ENCODE assay signal across 19 cellular contexts in genomic region chr1:17369466-17369865, GRCh38. TPM values are rescaled to one million over a fixed set of nuclear protein-coding genes. Genes with fewer than 3 reads are reported as not detected.
DNase-seq lines count a peak whose midpoint lies in the region; ATAC-seq, FAIRE-seq and TF ChIP-seq lines count a peak whose summit lies in the region.
"Had no signal": no experiment of that assay in that cellular context is flagged by ENCODE, and none has a peak within 500 bp of the region (broad histone marks: within the 10 kb centered on the region; RNA-seq: fewer than 3 reads in every experiment).

No MANE protein-coding gene starts in this region.

- H3K79me2 ChIP-seq in astrocyte (ENCODE audit: insufficient read depth, low read length): no peaks in the 10 kb centered on the region

- peaks cover 13 to 35% (median 25%) of the 10 kb centered on the region in 10 experiments for H3K4me1 ChIP-seq in BLaER1 treated with 17β-estradiol and CSF1 and Interleukin-3, amounts not matched to agents 10 nM and 100 nM
- H3K4me1 ChIP-seq in HUES6 (ENCODE audit: control insufficient read depth, insufficient read depth, low read length) (peaks cover 13% of the 10 kb centered on the region), astrocyte (ENCODE audit: insufficient read depth, low read length) (peaks cover 9% of the 10 kb centered on the region)

- H3K4me1 Mint-ChIP-seq in astrocyte (ENCODE audit: low read depth, unreplicated experiment): peaks cover 2% of the 10 kb centered on the region
- H3K4me1 Mint-ChIP-seq: immature natural killer cell had no signal

- H2AFZ ChIP-seq in astrocyte (ENCODE audit: low read depth, low read length): peak overlapping the region; percentile 67

- no peak overlapping the region for H3K27ac ChIP-seq in BLaER1 treated with 17β-estradiol and CSF1 and Interleukin-3, amounts not matched to agents 10 nM and 100 nM
- no peak overlapping the region for H3K27ac ChIP-seq in HUES6 (ENCODE audit: low read depth, low read length)
- no peak overlapping the region for H3K27ac ChIP-seq in astrocyte (ENCODE audit: low read depth, low read length)
- H3K27ac ChIP-seq: C4-2B, VCaP had no signal

- H3K9ac ChIP-seq in BLaER1 treated with 17β-estradiol and CSF1 and Interleukin-3, amounts not matched to agents 10 nM and 100 nM: no peak overlapping the region
- H3K9ac ChIP-seq in HUES6 (ENCODE audit: low read length) (peak overlapping the region; percentile 9), astrocyte (ENCODE audit: low read length) (no peak overlapping the region)

- no peaks in the 10 kb centered on the region for H3K36me3 Mint-ChIP-seq in astrocyte (ENCODE audit: low read depth, unreplicated experiment)
- H3K36me3 Mint-ChIP-seq: immature natural killer cell, mesothelial cell of epicardium had no signal

- no peak overlapping the region for H3K27ac Mint-ChIP-seq in astrocyte (ENCODE audit: unreplicated experiment)
- H3K27ac Mint-ChIP-seq: immature natural killer cell had no signal

- H3K36me3 ChIP-seq in BLaER1 treated with 17β-estradiol and CSF1 and Interleukin-3, amounts not matched to agents 10 nM and 100 nM: no peaks in the 10 kb centered on the region
- H3K36me3 ChIP-seq in HUES6 (ENCODE audit: control insufficient read depth, insufficient read depth, low read length) (no peaks in the 10 kb centered on the region), astrocyte (ENCODE audit: insufficient read depth, low read length) (no peaks in the 10 kb centered on the region)

- peaks cover 20% of the 10 kb centered on the region for H3K27me3 Mint-ChIP-seq in astrocyte (ENCODE audit: low read depth, unreplicated experiment)

- no peaks in the 10 kb centered on the region for H4K20me1 ChIP-seq in BLaER1 treated with 17β-estradiol and CSF1 and Interleukin-3, amounts not matched to agents 10 nM and 100 nM
- no peaks in the 10 kb centered on the region for H4K20me1 ChIP-seq in astrocyte (ENCODE audit: insufficient read depth, low read length)

- peak overlapping the region in 8 of 11 experiments; percentile 2 to 62 (median 48); a peak in 13 of 22 replicates for H3K4me2 ChIP-seq in BLaER1 treated with 17β-estradiol and CSF1 and Interleukin-3, amounts not matched to agents 10 nM and 100 nM
- peak overlapping the region; percentile 59 for H3K4me2 ChIP-seq in astrocyte (ENCODE audit: low read length)

- ATAC-seq in HG02588 (IDR thresholded peaks at IDR 0.05; ENCODE audit: unreplicated experiment) (no peak), HG02981 (IDR thresholded peaks at IDR 0.05; ENCODE audit: unreplicated experiment) (no peak)

- no peaks in the 10 kb centered on the region for H3K27me3 ChIP-seq in BLaER1 treated with 17β-estradiol and CSF1 and Interleukin-3, amounts not matched to agents 10 nM and 100 nM
- H3K27me3 ChIP-seq in HUES6 (ENCODE audit: control insufficient read depth, insufficient read depth, low read length) (0 out of 2 replicates have a peak, but pooled peaks cover 4% of the 10 kb centered on the region), astrocyte (ENCODE audit: insufficient read depth, low read length) (no peaks in the 10 kb centered on the region)

- TF ChIP-seq CTCF in astrocyte (IDR thresholded peaks at IDR 0.05; ENCODE audit: insufficient read depth, low read depth, low read length): no peak

- DNase-seq in astrocyte (ENCODE audit: low read depth) (peak; percentile 67), kidney tubule cell (ENCODE audit: low spot score) (peak; percentile 78), NCI-H2227 treated with DMSO at 0.1 percent for 48 hours (lab: John Stamatoyannopoulos, UW) (no peak), HuH-7.5 (ENCODE audit: low spot score) (no peak)
- DNase-seq: activated CD8-positive, alpha-beta memory T cell treated with anti-CD3 and anti-CD28 coated beads for 24 hours; activated effector memory CD4-positive, alpha-beta T cell treated with anti-CD3 and anti-CD28 coated beads, Interleukin-2, amount 50 U/mL, for 16 hours; DND-41; immature natural killer cell; NCI-H1092 treated with DMSO at 0.1 percent for 48 hours had no signal

- H3K9me3 ChIP-seq in BLaER1 treated with 17β-estradiol and CSF1 and Interleukin-3, amounts not matched to agents 10 nM and 100 nM (replicated peaks in 1 of 11): peaks cover 0 to 5% (median 0%) of the 10 kb centered on the region in 11 experiments; a peak in 5 of 22 replicates
- H3K9me3 ChIP-seq in HUES6 (ENCODE audit: control insufficient read depth, insufficient read depth, low read depth, low read length) (no peaks in the 10 kb centered on the region), astrocyte (ENCODE audit: insufficient read depth, low read depth, low read length) (no peaks in the 10 kb centered on the region)

- no peak overlapping the region for H3K4me3 ChIP-seq in BLaER1 treated with 17β-estradiol and CSF1 and Interleukin-3, amounts not matched to agents 10 nM and 100 nM
- no peak overlapping the region for H3K4me3 ChIP-seq in HUES6 (ENCODE audit: low read depth, low read length)
- H3K4me3 ChIP-seq in astrocyte (ENCODE audit: insufficient read depth, low read depth, low read length): no peak overlapping the region

- H3K9me3 Mint-ChIP-seq in astrocyte (ENCODE audit: unreplicated experiment): peaks cover 4% of the 10 kb centered on the region
- H3K9me3 Mint-ChIP-seq: immature natural killer cell, mesothelial cell of epicardium had no signal

- no peak overlapping the region for H3K4me3 Mint-ChIP-seq in astrocyte (ENCODE audit: unreplicated experiment)
- H3K4me3 Mint-ChIP-seq: immature natural killer cell, mesothelial cell of epicardium had no signal

- no peak for FAIRE-seq in astrocyte (lab: Jason Lieb, UNC)
- FAIRE-seq: GM12891 had no signal

RNA-seq across cellular contexts. Expression of gene PADI6, which starts 2.5 kb away (rescaled TPM):
- not detected in 2 replicates for total RNA-seq in astrocyte
- total RNA-seq: mesothelial cell of epicardium, osteocyte, subcutaneous adipose tissue had no signal

Comparison
In these comparisons a context has a peak if more than half of its experiments do, and no peak if none do; other contexts are left out.
1. DNase-seq: peak in astrocyte (single experiment) and kidney tubule cell (single experiment); none in NCI-H2227 treated with DMSO at 0.1 percent for 48 hours (single experiment) and HuH-7.5 (single experiment).